15 cellular contexts compared by ENCODE assay signal in genomic region chr12:76636141-76636692, GRCh38.
DNase-seq lines count a peak whose midpoint lies in the region; ATAC-seq, FAIRE-seq and TF ChIP-seq lines count a peak whose summit lies in the region.
"Had no signal": no experiment of that assay in that cellular context is flagged by ENCODE, and none has a peak within 500 bp of the region (broad histone marks: within the 10 kb centered on the region; RNA-seq: fewer than 3 reads in every experiment).

No MANE protein-coding gene starts in this region.

- ATAC-seq in HepG2 = no peak
- ATAC-seq: T-helper 17 cell had no signal

- H3K4me1 ChIP-seq in HUES64 (ENCODE audit: insufficient read depth, low read length) (peaks cover 27% of the 10 kb centered on the region), HepG2 (ENCODE audit: insufficient read depth, low read length) (0 out of 2 replicates have a peak, but pooled peaks cover 4% of the 10 kb centered on the region)
- H3K4me1 ChIP-seq: prostate gland had no signal

- POLR2A ChIA-PET in HepG2 (lab: Yijun Ruan, JAX) = no interaction called here

- no peaks in the 10 kb centered on the region for H3K36me3 ChIP-seq in HUES64 (ENCODE audit: insufficient read depth, low read length)
- no peaks in the 10 kb centered on the region for H3K36me3 ChIP-seq in HepG2 (replicated peaks in 1 of 2; ENCODE audit: control insufficient read depth in 1 of 2, insufficient read depth in 2 of 2, low read length in 2 of 2)
- H3K36me3 ChIP-seq: prostate gland had no signal

- BruUV-seq in HepG2 (replicated peaks; lab: Mats Ljungman, UMichigan) = no TSS peak

- no peak for TF ChIP-seq CTCF in cardiac fibroblast (IDR thresholded peaks at IDR 0.05; ENCODE audit: low read depth, low read length)
- no peak for TF ChIP-seq CTCF in HepG2 (CRISPR knock-in tag; IDR thresholded peaks at IDR 0.05)

- WGBS in HUES64 = 74% methylated on average over 5 of the region's 5 CpGs
- WGBS in HepG2 (ENCODE audit: low lambda C conversion rate) = 40% methylated on average over 5 of the region's 5 CpGs

- no peak for FAIRE-seq in HepG2 (lab: Jason Lieb, UNC)

- TF ChIP-seq RAD21 in HepG2 (CRISPR knock-in tag; IDR thresholded peaks at IDR 0.05) = no peak

- H3K9me3 ChIP-seq in HUES64 (ENCODE audit: insufficient read depth, low read depth, low read length) (no peaks in the 10 kb centered on the region), HepG2 (ENCODE audit: low read length) (no peaks in the 10 kb centered on the region)
- H3K9me3 ChIP-seq: prostate gland had no signal

- H3K4me3 ChIP-seq in HUES64 (ENCODE audit: low read length) = no peak overlapping the region
- no peak overlapping the region for H3K4me3 ChIP-seq in cardiac fibroblast (replicated peaks in 1 of 2; ENCODE audit: low read depth in 2 of 2, low read length in 2 of 2)
- H3K4me3 ChIP-seq in HepG2 (replicated peaks in 1 of 3; ENCODE audit: insufficient read depth in 1 of 3, low read depth in 2 of 3, low read length in 3 of 3) = no peak overlapping the region
- H3K4me3 ChIP-seq: dorsolateral prefrontal cortex, prostate gland had no signal

- H3K79me2 ChIP-seq in HepG2 (ENCODE audit: insufficient read depth, low read length) = no peaks in the 10 kb centered on the region

- CTCF ChIA-PET in HepG2 (lab: Yijun Ruan, JAX; ENCODE audit: low intra/inter-chr PET ratio, low total read pairs) = no interaction called here

- intact Hi-C loops in HepG2 (cut with micrococcal nuclease; ENCODE audit: unreplicated experiment) = no loop called here

- in situ Hi-C loops in HepG2 (cut with HindIII; ENCODE audit: extremely low pct_ligation_motif_present, low pct_unique_long_range_greater_than_20kb) = no loop called here

- H4K20me1 ChIP-seq in HepG2 (ENCODE audit: insufficient read depth, low read length) = no peaks in the 10 kb centered on the region

- H3K9ac ChIP-seq in HUES64 (ENCODE audit: low read depth, low read length) = no peak overlapping the region
- no peak overlapping the region for H3K9ac ChIP-seq in HepG2 (ENCODE audit: insufficient read depth, low read depth, low read length)

- H3K4me2 ChIP-seq in HepG2 (ENCODE audit: low read depth, low read length) = no peak overlapping the region

- DNase-seq in ELR (ENCODE audit: low read depth) (peak; percentile 68), cardiac fibroblast (ENCODE audit: low read depth in 2 of 2) (peak; percentile 17 to 79), HepG2 (ENCODE audit: low spot score) (no peak), OCI-M2 (lab: John Stamatoyannopoulos, UW; ENCODE audit: unreplicated experiment) (no peak), NK-92 (lab: John Stamatoyannopoulos, UW; ENCODE audit: unreplicated experiment) (no peak), epidermal melanocyte (ENCODE audit: insufficient read length, low spot score) (no peak), cortex of kidney (lab: John Stamatoyannopoulos, UW) (no peak)
- DNase-seq: activated CD4-positive, alpha-beta T cell treated with anti-CD3 and anti-CD28 coated beads, Interleukin-2, amount 50 U/mL, for 48 hours; CD4-positive, alpha-beta T cell; dorsolateral prefrontal cortex; NCI-H1694; stimulated activated CD4-positive, alpha-beta T cell treated with anti-CD3 and anti-CD28 coated beads, Interleukin-4, amount 100 ng/mL, for 1 hour; T-helper 17 cell had no signal

- peak overlapping the region; percentile 33; the same call in 1 of the 2 replicates for H3K27ac ChIP-seq in HUES64 (ENCODE audit: low read depth, low read length)
- no peak overlapping the region for H3K27ac ChIP-seq in HepG2 (ENCODE audit: extremely low read length, insufficient read depth, low read length)
- H3K27ac ChIP-seq: dorsolateral prefrontal cortex, prostate gland had no signal

- no peak for TF ChIP-seq POLR2A in HepG2 (IDR thresholded peaks at IDR 0.05; ENCODE audit: insufficient read depth in 1 of 2, low read depth in 2 of 2, low read length in 2 of 2)

- no peak for TF ChIP-seq EP300 in HepG2 (IDR thresholded peaks at IDR 0.05; ENCODE audit: low read depth in 2 of 2, low read length in 2 of 2)
- no peak for TF ChIP-seq EP300 in HepG2 (CRISPR knock-in tag; IDR thresholded peaks at IDR 0.05; ENCODE audit: borderline replicate concordance)

- no peaks in the 10 kb centered on the region for H3K27me3 ChIP-seq in HUES64 (ENCODE audit: insufficient read depth, low read length)
- H3K27me3 ChIP-seq in HepG2 (ENCODE audit: control insufficient read depth in 1 of 2, insufficient read depth in 2 of 2, low read length in 2 of 2) = no peaks in the 10 kb centered on the region
- H3K27me3 ChIP-seq: dorsolateral prefrontal cortex had no signal

- H2AFZ ChIP-seq in HepG2 (ENCODE audit: low read length) = no peak overlapping the region

TF ChIP-seq in HepG2, 621 proteins besides CTCF, POLR2A, EP300 and RAD21:
- no peak for TF ChIP-seq ARNT2 (CRISPR knock-in tag; IDR thresholded peaks at IDR 0.05; ENCODE audit: low read depth)
- peak; percentile 54 for TF ChIP-seq FOSL2 (CRISPR knock-in tag; IDR thresholded peaks at IDR 0.05)

Comparison
In these comparisons a context has a peak if more than half of its experiments do, and no peak if none do; other contexts are left out.
1. DNase-seq: peak in ELR (single experiment) and cardiac fibroblast (2 of 2); none in HepG2 (single experiment), OCI-M2 (single experiment), NK-92 (single experiment), epidermal melanocyte (single experiment) and cortex of kidney (single experiment).